35 cellular contexts compared by ENCODE assay signal in genomic region chr11:79220171-79220570, GRCh38.
"Had no signal": no experiment of that assay in that cellular context is flagged by ENCODE, and none has a peak within 500 bp of the region (broad histone marks: within the 10 kb centered on the region; RNA-seq: fewer than 3 reads in every experiment).

No MANE protein-coding gene starts in this region.

- FAIRE-seq: frontal cortex, islet of Langerhans, small intestine, TTC549 had no signal

- H3K27ac ChIP-seq: adrenal gland, brain microvascular endothelial cell, coronary artery, dorsolateral prefrontal cortex, parathyroid adenoma, psoas muscle, sigmoid colon, transverse colon, WERI-Rb-1 had no signal

- H3K27me3 ChIP-seq: adrenal gland, brain microvascular endothelial cell, sigmoid colon, transverse colon had no signal

- H3K36me3 Mint-ChIP-seq: activated CD4-positive, alpha-beta memory T cell treated with anti-CD3 and anti-CD28 coated beads for 36 hours; activated naive CD8-positive, alpha-beta T cell treated with anti-CD3 and anti-CD28 coated beads for 36 hours; memory B cell; naive thymus-derived CD8-positive, alpha-beta T cell; stimulated activated memory B cell treated with anti-CD40 and anti-IgM and Interleukin-4, amounts not matched to agents 10 μg/mL and 1 μg/mL and 100 μg/mL, for 72 hours had no signal

- H3K4me3 ChIP-seq: adrenal gland, coronary artery, dorsolateral prefrontal cortex, psoas muscle, sigmoid colon, transverse colon had no signal

- H3K9ac ChIP-seq: parathyroid adenoma had no signal

- H3K36me3 ChIP-seq: adrenal gland, brain microvascular endothelial cell, sigmoid colon, transverse colon, WERI-Rb-1 had no signal

- H3K4me1 Mint-ChIP-seq: activated CD4-positive, alpha-beta T cell treated with anti-CD3 and anti-CD28 coated beads, Interleukin-2, amount 10 ng/mL, durations not matched to agents 24 days and 14 days; activated naive CD8-positive, alpha-beta T cell treated with anti-CD3 and anti-CD28 coated beads for 36 hours; memory B cell; naive thymus-derived CD8-positive, alpha-beta T cell; neural crest cell; stimulated activated memory B cell treated with anti-CD40 and anti-IgM and Interleukin-4, amounts not matched to agents 10 μg/mL and 1 μg/mL and 100 μg/mL, for 72 hours had no signal

- H2AFZ ChIP-seq: parathyroid adenoma had no signal

- H3K9me3 ChIP-seq: adrenal gland, psoas muscle, sigmoid colon, transverse colon had no signal

- H3K79me2 ChIP-seq: parathyroid adenoma had no signal

- H3K4me3 Mint-ChIP-seq: activated CD4-positive, alpha-beta memory T cell treated with anti-CD3 and anti-CD28 coated beads for 36 hours; activated CD4-positive, alpha-beta T cell treated with anti-CD3 and anti-CD28 coated beads, Interleukin-2, amount 10 ng/mL, durations not matched to agents 24 days and 14 days; activated naive CD4-positive, alpha-beta T cell treated with anti-CD3 and anti-CD28 coated beads for 36 hours; activated naive CD8-positive, alpha-beta T cell treated with anti-CD3 and anti-CD28 coated beads for 36 hours; activated T-helper 1 cell treated with anti-CD3 and anti-CD28 coated beads, Interleukin-12 subunit alpha, Interleukin-12 subunit beta, Interleukin-2, Interleukin-4 antibody, amounts not matched to agents 30 ng/mL and 10 ng/mL and 1 ng/mL, durations not matched to agents 14 hours and 24 hours and 36 hours; memory B cell; naive thymus-derived CD8-positive, alpha-beta T cell; neural crest cell; stimulated activated memory B cell treated with anti-CD40 and anti-IgM and Interleukin-4, amounts not matched to agents 10 μg/mL and 1 μg/mL and 100 μg/mL, for 72 hours; T-helper 1 cell treated with Interleukin-12 subunit alpha and Interleukin-12 subunit beta and Interleukin-4 antibody, amounts not matched to agents 30 μg/mL and 1 μg/mL, for 36 hours had no signal

- DNase-seq: activated CD4-positive, alpha-beta memory T cell treated with anti-CD3 and anti-CD28 coated beads for 36 hours; activated CD4-positive, alpha-beta T cell treated with anti-CD3 and anti-CD28 coated beads, Interleukin-2, amount 10 ng/mL, durations not matched to agents 24 days and 14 days; activated CD8-positive, alpha-beta memory T cell treated with anti-CD3 and anti-CD28 coated beads, Interleukin-2, amount 50 U/mL, for 4 hours; activated effector memory CD4-positive, alpha-beta T cell treated with anti-CD3 and anti-CD28 coated beads, Interleukin-2, amount 50 U/mL, for 16 hours; activated naive CD4-positive, alpha-beta T cell treated with anti-CD3 and anti-CD28 coated beads for 36 hours; activated naive CD8-positive, alpha-beta T cell treated with anti-CD3 and anti-CD28 coated beads for 36 hours; activated T-cell treated with anti-CD3 and anti-CD28 coated beads, Interleukin-2, amount 50 U/mL, for 1 hour; adrenal gland; aorta; brain microvascular endothelial cell; dorsolateral prefrontal cortex; effector memory CD4-positive, alpha-beta T cell; erythroblast; glutamatergic neuron; left cardiac atrium; naive thymus-derived CD8-positive, alpha-beta T cell; occipital lobe; psoas muscle; sigmoid colon; small intestine; stimulated activated CD4-positive, alpha-beta T cell treated with anti-CD3 and anti-CD28 coated beads, Interleukin-4, amount 100 ng/mL, for 4 hours; stimulated activated CD8-positive, alpha-beta memory T cell treated with anti-CD3 and anti-CD28 coated beads, Interleukin-4, amount 100 ng/mL, for 48 hours; T-helper 9 cell; transverse colon; WERI-Rb-1 had no signal

- H3K9me3 Mint-ChIP-seq: activated CD4-positive, alpha-beta memory T cell treated with anti-CD3 and anti-CD28 coated beads for 36 hours; activated CD4-positive, alpha-beta T cell treated with anti-CD3 and anti-CD28 coated beads, Interleukin-2, amount 10 ng/mL, durations not matched to agents 24 days and 14 days; activated T-helper 1 cell treated with anti-CD3 and anti-CD28 coated beads, Interleukin-12 subunit alpha, Interleukin-12 subunit beta, Interleukin-2, Interleukin-4 antibody, amounts not matched to agents 30 ng/mL and 10 ng/mL and 1 ng/mL, durations not matched to agents 14 hours and 24 hours and 36 hours had no signal

- H3K27ac Mint-ChIP-seq: activated CD4-positive, alpha-beta memory T cell treated with anti-CD3 and anti-CD28 coated beads for 36 hours; activated CD4-positive, alpha-beta T cell treated with anti-CD3 and anti-CD28 coated beads, Interleukin-2, amount 10 ng/mL, durations not matched to agents 24 days and 14 days; activated naive CD4-positive, alpha-beta T cell treated with anti-CD3 and anti-CD28 coated beads for 36 hours; activated naive CD8-positive, alpha-beta T cell treated with anti-CD3 and anti-CD28 coated beads for 36 hours; activated T-helper 1 cell treated with anti-CD3 and anti-CD28 coated beads, Interleukin-12 subunit alpha, Interleukin-12 subunit beta, Interleukin-2, Interleukin-4 antibody, amounts not matched to agents 30 ng/mL and 10 ng/mL and 1 ng/mL, durations not matched to agents 14 hours and 24 hours and 36 hours; memory B cell; naive thymus-derived CD8-positive, alpha-beta T cell; stimulated activated memory B cell treated with anti-CD40 and anti-IgM and Interleukin-4, amounts not matched to agents 10 μg/mL and 1 μg/mL and 100 μg/mL, for 72 hours; T-helper 1 cell treated with Interleukin-12 subunit alpha and Interleukin-12 subunit beta and Interleukin-4 antibody, amounts not matched to agents 30 μg/mL and 1 μg/mL, for 36 hours had no signal

- H3K4me1 ChIP-seq: adrenal gland, parathyroid adenoma, psoas muscle, sigmoid colon, transverse colon had no signal

- H3K27me3 Mint-ChIP-seq: activated CD4-positive, alpha-beta memory T cell treated with anti-CD3 and anti-CD28 coated beads for 36 hours; activated CD4-positive, alpha-beta T cell treated with anti-CD3 and anti-CD28 coated beads, Interleukin-2, amount 10 ng/mL, durations not matched to agents 24 days and 14 days; activated naive CD8-positive, alpha-beta T cell treated with anti-CD3 and anti-CD28 coated beads for 36 hours had no signal
